15 cellular contexts compared by ENCODE assay signal in the genomic region with DNA sequence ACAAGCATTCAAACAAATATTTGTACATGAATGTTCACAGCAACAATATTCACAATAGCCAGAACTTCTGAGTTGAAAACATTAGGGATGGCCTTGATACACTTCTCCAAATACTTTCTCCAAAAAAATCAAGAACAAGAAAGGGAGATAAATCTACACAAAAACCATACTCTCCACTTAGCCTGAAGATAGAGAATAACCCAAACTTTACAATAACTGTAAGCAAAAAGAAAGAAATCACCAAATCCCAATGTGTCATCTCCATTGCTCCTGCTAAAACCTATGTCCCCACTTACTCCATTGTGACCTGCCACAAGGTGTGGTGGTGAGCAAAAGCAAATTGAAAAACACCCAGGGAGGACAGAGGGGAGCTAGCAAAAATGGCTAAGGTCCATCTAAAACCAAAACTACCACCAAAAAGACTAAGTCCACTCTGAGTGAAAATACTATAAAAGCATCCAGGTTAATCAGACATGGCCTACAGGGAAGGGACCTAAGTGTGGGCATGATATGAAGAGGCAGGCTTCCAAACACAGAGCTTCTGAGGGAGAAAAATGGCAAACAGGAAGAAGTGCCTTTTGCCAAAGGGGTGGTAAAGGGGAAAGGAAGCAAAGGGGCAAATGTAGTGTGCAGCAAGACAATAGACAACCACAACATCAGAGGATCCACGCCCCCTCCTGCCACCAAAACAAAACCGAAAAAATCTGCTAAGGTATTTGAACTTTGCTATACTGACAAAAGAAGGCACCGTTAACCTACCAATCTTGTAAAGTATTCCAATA.
"Had no signal": no experiment of that assay in that cellular context is flagged by ENCODE, and none has a peak within 500 bp of the region (broad histone marks: within the 10 kb centered on the region; RNA-seq: fewer than 3 reads in every experiment).

No MANE protein-coding gene starts in this region.

- H3K36me3 ChIP-seq: ovary had no signal

- H3K27ac ChIP-seq: heart left ventricle, ovary, right atrium auricular region had no signal

- H3K9me3 ChIP-seq: heart left ventricle, ovary, right atrium auricular region had no signal

- H3K4me3 Mint-ChIP-seq: naive B cell, type B pancreatic cell had no signal

- H3K4me1 ChIP-seq: heart left ventricle, right atrium auricular region had no signal

- H3K27me3 Mint-ChIP-seq: naive B cell, type B pancreatic cell had no signal

- DNase-seq: cortex of kidney; heart left ventricle; hippocampal formation; left colon; left ventricle myocardium superior; mesendoderm; naive B cell; ovary; small intestine; stimulated activated CD4-positive, alpha-beta T cell treated with anti-CD3 and anti-CD28 coated beads, Interleukin-12 subunit alpha, Interleukin-12 subunit beta, amount 100 ng/mL, for 4 hours; stimulated activated naive CD4-positive, alpha-beta T cell treated with Interleukin-2 at 50 U/mL for 16 hours had no signal

- H3K27me3 ChIP-seq: heart left ventricle, ovary, right atrium auricular region had no signal

- H3K4me3 ChIP-seq: heart left ventricle, lung, ovary, right atrium auricular region had no signal

- FAIRE-seq: small intestine, urothelium cell line had no signal

- H3K4me1 Mint-ChIP-seq: naive B cell had no signal

- H3K9me3 Mint-ChIP-seq: naive B cell, type B pancreatic cell had no signal

- H3K27ac Mint-ChIP-seq: type B pancreatic cell had no signal

- ATAC-seq: heart left ventricle, left colon, left ventricle myocardium superior had no signal
